In the genomic region with DNA sequence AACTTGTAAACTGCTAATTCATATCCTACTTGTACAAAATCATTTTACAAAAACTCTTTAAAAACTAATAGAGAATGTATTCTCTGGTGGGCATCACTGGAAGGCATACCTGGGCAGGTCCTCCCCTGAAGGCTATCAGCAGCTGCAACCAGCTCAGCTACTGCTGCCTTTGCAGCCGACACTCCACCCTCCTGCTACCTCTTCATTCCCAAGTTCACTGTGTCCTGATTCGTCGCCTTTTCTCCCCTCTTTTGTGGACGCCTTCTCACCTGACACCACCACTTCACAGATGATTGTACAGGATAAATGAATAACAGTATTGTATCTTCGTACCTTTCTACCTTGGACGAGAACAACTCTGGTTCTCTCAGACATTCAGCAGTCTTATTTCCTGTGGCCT, we compare ENCODE assay signal across 19 cellular contexts. TPM values are rescaled to one million over a fixed set of nuclear protein-coding genes. Genes with fewer than 3 reads are reported as not detected.
A peak's percentile ranks its signal among the peaks of the same experiment; 100 is the strongest.
DNase-seq lines count a peak whose midpoint lies in the region; ATAC-seq and TF ChIP-seq lines count a peak whose summit lies in the region.
"Had no signal": no experiment of that assay in that cellular context is flagged by ENCODE, and none has a peak within 500 bp of the region (broad histone marks: within the 10 kb centered on the region; RNA-seq: fewer than 3 reads in every experiment).

No MANE protein-coding gene starts in this region.

- peaks cover 47% of the 10 kb centered on the region for H3K36me3 Mint-ChIP-seq in WTC11

- H3K27ac ChIP-seq in cardiac muscle cell (peak overlapping the region; percentile 38), right cardiac atrium (ENCODE audit: low read length) (no peak overlapping the region)
- H3K27ac ChIP-seq: SJCRH30 had no signal

- H3K9me3 ChIP-seq in cardiac muscle cell (ENCODE audit: low read depth) (no peaks in the 10 kb centered on the region), right cardiac atrium (ENCODE audit: control insufficient read depth, low read length) (no peaks in the 10 kb centered on the region)
- H3K9me3 ChIP-seq: SJCRH30 had no signal

- peaks cover 34% of the 10 kb centered on the region for H3K36me3 ChIP-seq in cardiac muscle cell

- TF ChIP-seq CTCF in cardiac muscle cell (IDR thresholded peaks at IDR 0.05; ENCODE audit: low read depth, low read length): no peak
- TF ChIP-seq CTCF in WTC11 (IDR thresholded peaks at IDR 0.05): no peak

- intact Hi-C loops in right cardiac atrium (cut with DNase I): no loop called here

- DNase-seq in cardiac muscle cell (ENCODE audit: low read depth in 1 of 2, low spot score in 1 of 2) (no peak), right cardiac atrium (no peak), WTC11 (ENCODE audit: low spot score) (no peak), left kidney (ENCODE audit: low read depth, low spot score) (peak; percentile 11), NCI-H526 (lab: John Stamatoyannopoulos, UW) (no peak)
- DNase-seq: C1 segment of cervical spinal cord; DMS153; IMR-90; Kasumi-1; NCI-H1105 treated with DMSO at 0.1 percent for 48 hours; NCI-H187 treated with DMSO at 0.1 percent for 48 hours; NCI-H345; NCI-H69; NK-92 treated with Interleukin-12 subunit alpha and Interleukin-12 subunit beta, amount 100 ng/mL, for 24 hours; OCI-M1; SJCRH30 had no signal

- H3K4me3 ChIP-seq in cardiac muscle cell: no peak overlapping the region
- H3K4me3 ChIP-seq in right cardiac atrium (ENCODE audit: low read length): no peak overlapping the region
- H3K4me3 ChIP-seq: SJCRH30 had no signal

- H3K27me3 ChIP-seq in cardiac muscle cell (no peaks in the 10 kb centered on the region), right cardiac atrium (ENCODE audit: control insufficient read depth, insufficient read depth) (no peaks in the 10 kb centered on the region)
- H3K27me3 ChIP-seq: SJCRH30 had no signal

- H3K4me1 Mint-ChIP-seq in WTC11: peaks cover 10% of the 10 kb centered on the region

- CTCF ChIA-PET in WTC11 (lab: Charles Lee): interaction anchor here (1.9 kb wide), 1 partner anchor 29 kb away, joined by 5 read pairs; a partner anchor contains a TSS

- H3K27ac Mint-ChIP-seq in WTC11: 0 out of 2 replicates have a peak overlapping the region, but pooled peaks have one; percentile 65

- POLR2A ChIA-PET in WTC11 (lab: Charles Lee): no interaction called here

- H3K4me1 ChIP-seq in cardiac muscle cell (ENCODE audit: low read depth) (peaks cover 15% of the 10 kb centered on the region), right cardiac atrium (ENCODE audit: control insufficient read depth, insufficient read depth, low read length) (peaks cover 4% of the 10 kb centered on the region)
- H3K4me1 ChIP-seq: SJCRH30 had no signal

- ATAC-seq in right cardiac atrium: no peak
- ATAC-seq in WTC11: no peak
- ATAC-seq in HG03196 (IDR thresholded peaks at IDR 0.05; ENCODE audit: unreplicated experiment): no peak
- no peak for ATAC-seq in HG03097 (IDR thresholded peaks at IDR 0.05; ENCODE audit: low FRiP score, unreplicated experiment)

- H3K4me3 Mint-ChIP-seq in WTC11: no peak overlapping the region

- no peaks in the 10 kb centered on the region for H3K9me3 Mint-ChIP-seq in WTC11

- H3K27me3 Mint-ChIP-seq in WTC11 (ENCODE audit: low read depth): no peaks in the 10 kb centered on the region

- WGBS in right cardiac atrium: 84% methylated on average over 6 of the region's 6 CpGs

TF ChIP-seq in WTC11, 78 proteins besides CTCF, POLR2A, EP300 and RAD21:
- TF ChIP-seq NFYB (CRISPR knock-in tag; conservative IDR thresholded peaks at IDR 0.05; ENCODE audit: low read depth) (no peak), TCF7 (CRISPR knock-in tag; IDR thresholded peaks at IDR 0.05; ENCODE audit: low read depth) (no peak), SP1 (CRISPR knock-in tag; conservative IDR thresholded peaks at IDR 0.05) (no peak), ESRRA (CRISPR knock-in tag; IDR thresholded peaks at IDR 0.05; ENCODE audit: borderline replicate concordance) (no peak), MXD4 (CRISPR knock-in tag; IDR thresholded peaks at IDR 0.05; ENCODE audit: borderline replicate concordance) (no peak)
- TF ChIP-seq, protein P1, sequence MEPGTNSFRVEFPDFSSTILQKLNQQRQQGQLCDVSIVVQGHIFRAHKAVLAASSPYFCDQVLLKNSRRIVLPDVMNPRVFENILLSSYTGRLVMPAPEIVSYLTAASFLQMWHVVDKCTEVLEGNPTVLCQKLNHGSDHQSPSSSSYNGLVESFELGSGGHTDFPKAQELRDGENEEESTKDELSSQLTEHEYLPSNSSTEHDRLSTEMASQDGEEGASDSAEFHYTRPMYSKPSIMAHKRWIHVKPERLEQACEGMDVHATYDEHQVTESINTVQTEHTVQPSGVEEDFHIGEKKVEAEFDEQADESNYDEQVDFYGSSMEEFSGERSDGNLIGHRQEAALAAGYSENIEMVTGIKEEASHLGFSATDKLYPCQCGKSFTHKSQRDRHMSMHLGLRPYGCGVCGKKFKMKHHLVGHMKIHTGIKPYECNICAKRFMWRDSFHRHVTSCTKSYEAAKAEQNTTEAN (CRISPR knock-in tag; IDR thresholded peaks at IDR 0.05): no peak

RNA-seq across cellular contexts. Expression of a gene that starts 28.9 kb away (rescaled TPM):
- total RNA-seq in cardiac muscle cell: 34.0 and 36.3 TPM in 2 replicates
- 45.4 and 51.0 TPM in 2 replicates for polyA plus RNA-seq in cardiac muscle cell
- 10 to 100 TPM; 11.9 to 20.1 (median 15.2) TPM for total RNA-seq in right cardiac atrium
- polyA plus RNA-seq in right cardiac atrium: 10.3 TPM
- 32.0 to 37.7 TPM (median 32.9 TPM) in 3 replicates for total RNA-seq in WTC11 (2021)

RNA-seq across cellular contexts. Expression of a gene that starts 38.4 kb away (rescaled TPM):
- total RNA-seq in cardiac muscle cell: 1.0 TPM in 1 of 2 replicates, not detected in the other
- 0.70 TPM in 1 of 2 replicates, not detected in the other for polyA plus RNA-seq in cardiac muscle cell
- 1 to 10 TPM in 1 of 4 donors, under 1 TPM in 2, not detected in 1; 0.15 to 1.5 (median 0.26) TPM for total RNA-seq in right cardiac atrium
- polyA plus RNA-seq in right cardiac atrium: 0.05 TPM
- 0.18 to 0.42 TPM (median 0.41 TPM) in 3 replicates for total RNA-seq in WTC11 (2021)
- total RNA-seq: H4, SJCRH30 had no signal
